Comparison of ENCODE assay signal across 28 cellular contexts in genomic region chr3:6935964-6936363, GRCh38.
"Had no signal": no experiment of that assay in that cellular context is flagged by ENCODE, and none has a peak within 500 bp of the region (broad histone marks: within the 10 kb centered on the region; RNA-seq: fewer than 3 reads in every experiment).

No MANE protein-coding gene starts in this region.

- H3K4me2 ChIP-seq: neural progenitor cell had no signal

- H3K36me3 ChIP-seq: left lung, lower lobe of right lung, neural progenitor cell, ovary, prostate gland, stomach, thyroid gland, transverse colon, upper lobe of left lung, vagina had no signal

- H3K4me3 ChIP-seq: left lung, lower lobe of right lung, neural progenitor cell, ovary, prostate gland, skin epidermis, stomach, testis, thyroid gland, transverse colon, upper lobe of left lung, vagina had no signal

- H3K4me1 ChIP-seq: left lung, lower lobe of right lung, neural progenitor cell, prostate gland, stomach, testis, thyroid gland, transverse colon, upper lobe of left lung, vagina had no signal

- DNase-seq: kidney glomerular epithelial cell; left colon; left lung; lower lobe of right lung; mammary epithelial cell; mesenchymal stem cell; naive B cell; natural killer cell; nephron progenitor cell; ovary; retina; right cardiac atrium; stimulated activated CD4-positive, alpha-beta T cell treated with anti-CD3 and anti-CD28 coated beads, Interleukin-12 subunit alpha, Interleukin-12 subunit beta, amount 100 ng/mL, for 4 hours; stimulated activated CD4-positive, alpha-beta T cell treated with anti-CD3 and anti-CD28 coated beads, Interleukin-15, amount 100 ng/mL, for 24 hours; stimulated activated CD4-positive, alpha-beta T cell treated with anti-CD3 and anti-CD28 coated beads, Interleukin-2, amount 100 ng/mL, for 24 hours; stimulated activated CD4-positive, alpha-beta T cell treated with anti-CD3 and anti-CD28 coated beads, Interleukin-4, amount 100 ng/mL, for 1 hour; stimulated activated naive B cell treated with anti-CD40 and anti-IgM and Interleukin-4, amounts not matched to agents 10 μg/mL and 1 μg/mL and 100 μg/mL, for 72 hours; stimulated activated naive CD8-positive, alpha-beta T cell treated with anti-CD3 and anti-CD28 coated beads, Interleukin-15, Interleukin-2, amounts not matched to agents 100 U/mL and 50 U/mL, for 24 hours; stomach; testis; thyroid gland; transverse colon; upper lobe of left lung had no signal

- H3K27ac ChIP-seq: left lung, lower lobe of right lung, neural progenitor cell, ovary, prostate gland, skin epidermis, stomach, testis, thyroid gland, transverse colon, upper lobe of left lung, vagina had no signal

- H3K27me3 ChIP-seq: left lung, neural progenitor cell, ovary, stomach, testis, thyroid gland, transverse colon, upper lobe of left lung, vagina had no signal

- H3K9ac ChIP-seq: neural progenitor cell had no signal

- ATAC-seq: left colon; left lung; lower lobe of right lung; natural killer cell; right cardiac atrium; sciatic nerve; stimulated activated naive B cell treated with anti-CD40 and anti-IgM and Interleukin-4, amounts not matched to agents 10 μg/mL and 1 μg/mL and 100 μg/mL, for 72 hours; stimulated activated naive CD8-positive, alpha-beta T cell treated with anti-CD3 and anti-CD28 coated beads, Interleukin-15, Interleukin-2, amounts not matched to agents 100 U/mL and 50 U/mL, for 24 hours had no signal

- H3K9me3 ChIP-seq: lower lobe of right lung, ovary, prostate gland, testis, thyroid gland, transverse colon, upper lobe of left lung, vagina had no signal
